Comparison of ENCODE assay signal across 1 cellular context in genomic region chr3:160133757-160134156, GRCh38.
TF ChIP-seq lines count a peak whose summit lies in the region.

No MANE protein-coding gene starts in this region.

TF ChIP-seq in HCT116, 20 proteins besides CTCF, POLR2A, EP300 and RAD21 (continued from another document):
- TF ChIP-seq, protein P1, sequence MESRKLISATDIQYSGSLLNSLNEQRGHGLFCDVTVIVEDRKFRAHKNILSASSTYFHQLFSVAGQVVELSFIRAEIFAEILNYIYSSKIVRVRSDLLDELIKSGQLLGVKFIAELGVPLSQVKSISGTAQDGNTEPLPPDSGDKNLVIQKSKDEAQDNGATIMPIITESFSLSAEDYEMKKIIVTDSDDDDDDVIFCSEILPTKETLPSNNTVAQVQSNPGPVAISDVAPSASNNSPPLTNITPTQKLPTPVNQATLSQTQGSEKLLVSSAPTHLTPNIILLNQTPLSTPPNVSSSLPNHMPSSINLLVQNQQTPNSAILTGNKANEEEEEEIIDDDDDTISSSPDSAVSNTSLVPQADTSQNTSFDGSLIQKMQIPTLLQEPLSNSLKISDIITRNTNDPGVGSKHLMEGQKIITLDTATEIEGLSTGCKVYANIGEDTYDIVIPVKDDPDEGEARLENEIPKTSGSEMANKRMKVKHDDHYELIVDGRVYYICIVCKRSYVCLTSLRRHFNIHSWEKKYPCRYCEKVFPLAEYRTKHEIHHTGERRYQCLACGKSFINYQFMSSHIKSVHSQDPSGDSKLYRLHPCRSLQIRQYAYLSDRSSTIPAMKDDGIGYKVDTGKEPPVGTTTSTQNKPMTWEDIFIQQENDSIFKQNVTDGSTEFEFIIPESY (IDR thresholded peaks at IDR 0.05; ENCODE audit: extremely low read depth, insufficient replicate concordance, low read length) = no peak
